Comparison of ENCODE assay signal across 5 cellular contexts in genomic region chr10:122586070-122586469, GRCh38. TPM values are rescaled to one million over a fixed set of nuclear protein-coding genes. Genes with fewer than 3 reads are reported as not detected.
"Had no signal": no experiment of that assay in that cellular context is flagged by ENCODE, and none has a peak within 500 bp of the region (broad histone marks: within the 10 kb centered on the region; RNA-seq: fewer than 3 reads in every experiment).

No MANE protein-coding gene starts in this region.

RNA-seq across cellular contexts. Expression of gene DMBT1, which starts 25.5 kb away (rescaled TPM):
- total RNA-seq: OCI-LY7, Right ventricle myocardium inferior, Right ventricle myocardium superior, SJSA1 had no signal
- polyA plus RNA-seq: SK-N-SH had no signal
